ENCODE assay signal across 21 cellular contexts in the genomic region with DNA sequence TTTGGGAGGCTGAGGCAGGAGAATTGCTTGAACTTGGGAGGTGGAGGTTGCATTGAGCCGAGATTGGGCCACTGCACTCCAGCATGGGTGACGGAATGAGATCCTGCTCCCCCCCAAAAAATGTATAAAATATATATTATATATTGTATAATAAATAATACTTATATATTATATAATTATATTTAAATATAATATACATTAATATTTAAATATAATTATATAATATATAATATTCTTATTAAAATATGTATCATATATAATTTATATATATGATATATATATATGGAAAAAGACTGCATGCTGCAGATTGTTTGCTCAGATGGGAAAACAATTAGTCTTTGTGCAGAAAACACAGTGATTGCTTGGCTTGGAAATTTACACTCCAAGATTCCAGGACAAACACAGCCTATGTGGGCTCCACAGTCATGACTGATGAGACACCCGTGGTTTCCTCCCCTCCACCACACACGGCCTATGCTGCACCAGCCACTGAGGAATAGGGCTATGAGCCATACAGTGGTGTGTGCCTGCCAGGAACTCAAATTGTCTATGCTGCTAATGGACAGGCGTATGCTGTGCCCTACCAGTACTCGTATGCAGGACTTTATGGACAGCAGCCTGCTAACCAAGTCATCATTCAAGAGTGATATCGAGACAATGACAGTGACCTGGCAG. TPM values are rescaled to one million over a fixed set of nuclear protein-coding genes. Genes with fewer than 3 reads are reported as not detected.
DNase-seq lines count a peak whose midpoint lies in the region; FAIRE-seq and TF ChIP-seq lines count a peak whose summit lies in the region.
"Had no signal": no experiment of that assay in that cellular context is flagged by ENCODE, and none has a peak within 500 bp of the region (broad histone marks: within the 10 kb centered on the region; RNA-seq: fewer than 3 reads in every experiment).

No MANE protein-coding gene starts in this region.

- H3K9ac ChIP-seq in SK-N-SH (no peak overlapping the region), keratinocyte (ENCODE audit: control insufficient read depth, extremely low read depth, insufficient read depth, low read length) (no peak overlapping the region)
- H3K9ac ChIP-seq: neural progenitor cell had no signal

- no peaks in the 10 kb centered on the region for H3F3A ChIP-seq in SK-N-SH (replicated peaks; ENCODE audit: insufficient read depth)

- CTCF ChIA-PET in SK-N-SH (lab: Yijun Ruan, JAX) = no interaction called here

- dilution Hi-C loops in keratinocyte (cut with MboI; ENCODE audit: extremely low pct_ligation_motif_present, low sequenced_read_pairs) = no loop called here

- H3K36me3 ChIP-seq in SK-N-SH (replicated peaks in 1 of 2; ENCODE audit: control insufficient read depth in 1 of 2, insufficient read depth in 2 of 2, low read length in 1 of 2) = no peaks in the 10 kb centered on the region
- H3K36me3 ChIP-seq in keratinocyte (ENCODE audit: control insufficient read depth in 2 of 2, extremely low read depth in 1 of 2, insufficient read depth in 2 of 2, low read length in 2 of 2) = no peaks in the 10 kb centered on the region
- H3K36me3 ChIP-seq: neural progenitor cell, transverse colon had no signal

- 63% methylated on average over 5 of the region's 7 CpGs for WGBS in SK-N-SH (ENCODE audit: low lambda C conversion rate)

- H3K4me2 ChIP-seq in SK-N-SH = no peak overlapping the region
- H3K4me2 ChIP-seq in keratinocyte (ENCODE audit: control insufficient read depth, extremely low read depth, insufficient read depth, low read depth, low read length) = no peak overlapping the region
- H3K4me2 ChIP-seq: neural progenitor cell had no signal

- peaks cover 0 to 9% of the 10 kb centered on the region in 2 experiments; a peak in 1 of 4 replicates for H3K4me1 ChIP-seq in SK-N-SH (ENCODE audit: control insufficient read depth in 1 of 2, insufficient read depth in 2 of 2, low read depth in 1 of 2, low read length in 1 of 2)
- peaks cover 13% of the 10 kb centered on the region for H3K4me1 ChIP-seq in keratinocyte (ENCODE audit: control insufficient read depth, extremely low read depth, insufficient read depth, low read length)
- H3K4me1 ChIP-seq: neural progenitor cell, transverse colon had no signal

- H3K9me1 ChIP-seq in keratinocyte (ENCODE audit: control insufficient read depth, extremely low read depth, insufficient read depth, low read length) = no peaks in the 10 kb centered on the region

- FAIRE-seq in keratinocyte (lab: Jason Lieb, UNC) = peak; percentile 85
- FAIRE-seq: astrocyte, endometrium, H1 had no signal

- peak; percentile 22 for DNase-seq in stimulated activated CD4-positive, alpha-beta T cell treated with anti-CD3 and anti-CD28 coated beads, Interleukin-1b, Interleukin-23, amount 100 ng/mL, for 48 hours
- no peak for DNase-seq in stimulated activated CD4-positive, alpha-beta T cell treated with anti-CD3 and anti-CD28 coated beads, Interleukin-4, amount 100 ng/mL, for 1 hour
- peak; percentile 39 for DNase-seq in SK-N-SH
- DNase-seq in keratinocyte (ENCODE audit: low read depth, low spot score) = no peak
- no peak for DNase-seq in HUDEP-2 (lab: John Stamatoyannopoulos, UW; ENCODE audit: unreplicated experiment in 76 of 76)
- no peak for DNase-seq in AG20443 (ENCODE audit: low spot score)
- DNase-seq in DMS53 (lab: John Stamatoyannopoulos, UW) = no peak
- no peak for DNase-seq in iPS-NIHi11 (ENCODE audit: low spot score)
- DNase-seq: CD4-positive, alpha-beta memory T cell; DMS79; hippocampal formation; NCI-H2081; NCI-H524 treated with DMSO at 0.1 percent for 48 hours; SHP77; stimulated activated CD4-positive, alpha-beta T cell treated with anti-CD3 and anti-CD28 coated beads, Interleukin-12 subunit alpha, Interleukin-12 subunit beta, amount 100 ng/mL, for 4 hours; stimulated activated naive CD4-positive, alpha-beta T cell; transverse colon had no signal

- H3K4me3 ChIP-seq in SK-N-SH (ENCODE audit: low read depth in 2 of 2, low read length in 1 of 2) (no peak overlapping the region), keratinocyte (ENCODE audit: control insufficient read depth in 2 of 3, extremely low read depth in 1 of 3, insufficient read depth in 2 of 3, low read depth in 1 of 3, low read length in 3 of 3) (no peak overlapping the region)
- H3K4me3 ChIP-seq: neural progenitor cell, transverse colon had no signal

- H2AFZ ChIP-seq in SK-N-SH (ENCODE audit: low read depth) = no peak overlapping the region
- no peak overlapping the region for H2AFZ ChIP-seq in keratinocyte (ENCODE audit: control insufficient read depth, low read length)
- H2AFZ ChIP-seq: neural progenitor cell had no signal

- no peaks in the 10 kb centered on the region for H3K9me2 ChIP-seq in SK-N-SH

- no peaks in the 10 kb centered on the region for H3K9me3 ChIP-seq in SK-N-SH
- H3K9me3 ChIP-seq in keratinocyte (ENCODE audit: control insufficient read depth, low read depth, low read length) = no peaks in the 10 kb centered on the region
- H3K9me3 ChIP-seq: transverse colon had no signal

- H3K79me2 ChIP-seq in SK-N-SH (ENCODE audit: insufficient read depth) = no peaks in the 10 kb centered on the region
- no peaks in the 10 kb centered on the region for H3K79me2 ChIP-seq in keratinocyte (ENCODE audit: control insufficient read depth, insufficient read depth, low read length)

- TF ChIP-seq CTCF in SK-N-SH (IDR thresholded peaks at IDR 0.05) (no peak), keratinocyte (optimal IDR thresholded peaks at IDR 0.05 in 1 of 3, IDR thresholded peaks at IDR 0.05 in 1 of 3, conservative IDR thresholded peaks at IDR 0.05 in 1 of 3; ENCODE audit: extremely low read depth in 1 of 3, insufficient read depth in 2 of 3, low read length in 3 of 3) (no peak)

- no peaks in the 10 kb centered on the region for H4K20me1 ChIP-seq in SK-N-SH (ENCODE audit: insufficient read depth)
- H4K20me1 ChIP-seq in keratinocyte (ENCODE audit: control insufficient read depth, extremely low read depth, insufficient read depth, low read length) = no peaks in the 10 kb centered on the region

- no peak for TF ChIP-seq RAD21 in SK-N-SH (IDR thresholded peaks at IDR 0.05; ENCODE audit: low read length)

- POLR2A ChIA-PET in SK-N-SH (lab: Yijun Ruan, JAX) = interaction anchor here (0.7 kb wide), 1 partner anchor 56 kb away, joined by 3 read pairs; no protein-coding TSS in a partner anchor

- peak in 1 of 2 experiments; percentile 36; a peak in 1 of 4 replicates for TF ChIP-seq EP300 in SK-N-SH (IDR thresholded peaks at IDR 0.05; ENCODE audit: borderline replicate concordance in 1 of 2, low read depth in 1 of 2, low read length in 1 of 2)

- H3K27me3 ChIP-seq in SK-N-SH (ENCODE audit: insufficient read depth) (no peaks in the 10 kb centered on the region), keratinocyte (ENCODE audit: control insufficient read depth, extremely low read depth, insufficient read depth, low read length) (no peaks in the 10 kb centered on the region)
- H3K27me3 ChIP-seq: neural progenitor cell, transverse colon had no signal

- H3K27ac ChIP-seq in SK-N-SH (ENCODE audit: low read depth in 2 of 2, low read length in 1 of 2) (no peak overlapping the region), keratinocyte (ENCODE audit: control insufficient read depth, insufficient read depth, low read length) (no peak overlapping the region)
- H3K27ac ChIP-seq: neural progenitor cell, transverse colon had no signal

TF ChIP-seq in SK-N-SH, 30 proteins besides CTCF, POLR2A, EP300 and RAD21:
- TF ChIP-seq RCOR1 (IDR thresholded peaks at IDR 0.05; ENCODE audit: low read length) (no peak), ELF1 (IDR thresholded peaks at IDR 0.05) (no peak), TCF12 (IDR thresholded peaks at IDR 0.05) (no peak), NRF1 (IDR thresholded peaks at IDR 0.05; ENCODE audit: low read depth, low read length) (no peak), TEAD4 (IDR thresholded peaks at IDR 0.05; ENCODE audit: borderline replicate concordance, insufficient read depth) (no peak), POLR2AphosphoS5 (IDR thresholded peaks at IDR 0.05; ENCODE audit: low read depth, low read length) (no peak)
- TF ChIP-seq, protein P1, sequence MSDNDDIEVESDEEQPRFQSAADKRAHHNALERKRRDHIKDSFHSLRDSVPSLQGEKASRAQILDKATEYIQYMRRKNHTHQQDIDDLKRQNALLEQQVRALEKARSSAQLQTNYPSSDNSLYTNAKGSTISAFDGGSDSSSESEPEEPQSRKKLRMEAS (IDR thresholded peaks at IDR 0.05; ENCODE audit: low read depth) = no peak
- TF ChIP-seq, protein P2, sequence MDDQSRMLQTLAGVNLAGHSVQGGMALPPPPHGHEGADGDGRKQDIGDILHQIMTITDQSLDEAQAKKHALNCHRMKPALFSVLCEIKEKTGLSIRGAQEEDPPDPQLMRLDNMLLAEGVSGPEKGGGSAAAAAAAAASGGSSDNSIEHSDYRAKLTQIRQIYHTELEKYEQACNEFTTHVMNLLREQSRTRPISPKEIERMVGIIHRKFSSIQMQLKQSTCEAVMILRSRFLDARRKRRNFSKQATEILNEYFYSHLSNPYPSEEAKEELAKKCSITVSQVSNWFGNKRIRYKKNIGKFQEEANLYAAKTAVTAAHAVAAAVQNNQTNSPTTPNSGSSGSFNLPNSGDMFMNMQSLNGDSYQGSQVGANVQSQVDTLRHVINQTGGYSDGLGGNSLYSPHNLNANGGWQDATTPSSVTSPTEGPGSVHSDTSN (IDR thresholded peaks at IDR 0.05) = no peak

RNA-seq across cellular contexts. Expression of a gene that starts 30.0 kb away (rescaled TPM):
- 74.5 and 76.9 TPM in 2 replicates for polyA plus RNA-seq in SK-N-SH (2012; rRNA removed)
- 79.4 and 117 TPM in 2 replicates for polyA plus RNA-seq in SK-N-SH (2012; cell fraction: cytosol; rRNA removed)
- 37.4 and 69.3 TPM in 2 replicates for polyA plus RNA-seq in SK-N-SH (2012; cell fraction: nucleus; rRNA removed)
- 24.1 to 49.1 TPM (median 31.8 TPM) in 3 replicates for polyA plus RNA-seq in keratinocyte
- polyA plus RNA-seq in keratinocyte (2011; ENCODE audit: low read depth) = 38.1 TPM
- 21.5 and 27.2 TPM in 2 replicates for polyA plus RNA-seq in keratinocyte (2011; cell fraction: cytosol; rRNA removed)
- 42.2 and 47.9 TPM in 2 replicates for polyA plus RNA-seq in keratinocyte (2011; cell fraction: nucleus; rRNA removed)
- polyA plus RNA-seq in keratinocyte (2012; ENCODE audit: low replicate concordance) = 25.9 and 53.6 TPM in 2 replicates
- polyA minus RNA-seq in keratinocyte = 3.7 to 11.4 TPM (median 10.4 TPM) in 3 replicates
- 23.8 TPM for polyA minus RNA-seq in keratinocyte (2011; cell fraction: cytosol; rRNA and poly(A)+ RNA removed)
- 23.4 and 28.2 TPM in 2 replicates for polyA minus RNA-seq in keratinocyte (2011; cell fraction: nucleus; rRNA and poly(A)+ RNA removed)

Comparison
In these comparisons a context has a peak if more than half of its experiments do, and no peak if none do; other contexts are left out.
1. DNase-seq: peak in stimulated activated CD4-positive, alpha-beta T cell treated with anti-CD3 and anti-CD28 coated beads, Interleukin-1b, Interleukin-23, amount 100 ng/mL, for 48 hours (single experiment) and SK-N-SH (single experiment); none in stimulated activated CD4-positive, alpha-beta T cell treated with anti-CD3 and anti-CD28 coated beads, Interleukin-4, amount 100 ng/mL, for 1 hour (single experiment), keratinocyte (single experiment), HUDEP-2 (0 of 76), AG20443 (single experiment), DMS53 (single experiment) and iPS-NIHi11 (single experiment).